Comparison of ENCODE assay signal across 20 cellular contexts in the genomic region with DNA sequence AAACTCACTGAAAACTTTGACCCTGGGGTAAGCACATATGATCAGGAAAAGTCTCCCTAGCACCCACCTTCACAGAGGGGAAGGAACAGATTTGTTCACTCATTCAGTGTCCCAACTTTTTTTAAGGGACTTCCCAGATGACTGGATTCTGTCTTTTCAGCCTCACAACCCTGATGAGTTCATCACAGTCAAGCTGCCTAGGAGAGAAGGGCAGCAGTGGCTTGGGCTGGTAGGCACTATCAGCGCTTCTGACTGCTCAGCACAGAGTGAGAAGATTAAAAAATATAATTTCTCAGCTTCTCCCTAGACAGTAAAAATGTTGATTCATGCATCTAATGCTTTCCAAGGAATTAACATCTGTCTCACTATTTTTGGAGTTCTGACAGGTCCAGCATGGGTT.
"Had no signal": no experiment of that assay in that cellular context is flagged by ENCODE, and none has a peak within 500 bp of the region (broad histone marks: within the 10 kb centered on the region; RNA-seq: fewer than 3 reads in every experiment).

No MANE protein-coding gene starts in this region.

- H3K9me3 ChIP-seq: thyroid gland had no signal

- H3K4me1 ChIP-seq: neural progenitor cell, sigmoid colon, thyroid gland had no signal

- ATAC-seq: activated CD4-positive, alpha-beta T cell treated with anti-CD3 and anti-CD28 coated beads for 36 hours; activated T-cell treated with anti-CD3 and anti-CD28 coated beads, Interleukin-2, amount 50 U/mL, for 4 hours; left lobe of liver; naive thymus-derived CD8-positive, alpha-beta T cell; WTC11 had no signal

- H3K4me3 ChIP-seq: hepatocyte, neural progenitor cell, sigmoid colon, thyroid gland had no signal

- FAIRE-seq: astrocyte, colon had no signal

- DNase-seq: activated CD4-positive, alpha-beta T cell treated with anti-CD3 and anti-CD28 coated beads for 36 hours; activated CD4-positive, alpha-beta T cell treated with anti-CD3 and anti-CD28 coated beads, Interleukin-2, amount 50 U/mL, for 4 hours; activated CD8-positive, alpha-beta memory T cell treated with anti-CD3 and anti-CD28 coated beads, Interleukin-2, amount 50 U/mL, for 48 hours; activated naive CD4-positive, alpha-beta T cell treated with Interleukin-2 at 50 U/mL for 16 hours; activated naive CD8-positive, alpha-beta T cell treated with anti-CD3 and anti-CD28 coated beads for 36 hours; activated T-cell treated with anti-CD3 and anti-CD28 coated beads, Interleukin-2, amount 50 U/mL, for 4 hours; effector memory CD4-positive, alpha-beta T cell; foreskin melanocyte; immature natural killer cell; naive thymus-derived CD8-positive, alpha-beta T cell; sigmoid colon; stimulated activated CD4-positive, alpha-beta T cell treated with anti-CD3 and anti-CD28 coated beads, Interleukin-4, amount 100 ng/mL, for 24 hours; substantia nigra; thyroid gland had no signal

- H3K27me3 ChIP-seq: hepatocyte, neural progenitor cell, sigmoid colon, thyroid gland had no signal

- H3K36me3 ChIP-seq: sigmoid colon, thyroid gland had no signal

- H3K27ac ChIP-seq: hepatocyte, neural progenitor cell, sigmoid colon, thyroid gland had no signal
